ENCODE assay signal across 6 cellular contexts in the genomic region with DNA sequence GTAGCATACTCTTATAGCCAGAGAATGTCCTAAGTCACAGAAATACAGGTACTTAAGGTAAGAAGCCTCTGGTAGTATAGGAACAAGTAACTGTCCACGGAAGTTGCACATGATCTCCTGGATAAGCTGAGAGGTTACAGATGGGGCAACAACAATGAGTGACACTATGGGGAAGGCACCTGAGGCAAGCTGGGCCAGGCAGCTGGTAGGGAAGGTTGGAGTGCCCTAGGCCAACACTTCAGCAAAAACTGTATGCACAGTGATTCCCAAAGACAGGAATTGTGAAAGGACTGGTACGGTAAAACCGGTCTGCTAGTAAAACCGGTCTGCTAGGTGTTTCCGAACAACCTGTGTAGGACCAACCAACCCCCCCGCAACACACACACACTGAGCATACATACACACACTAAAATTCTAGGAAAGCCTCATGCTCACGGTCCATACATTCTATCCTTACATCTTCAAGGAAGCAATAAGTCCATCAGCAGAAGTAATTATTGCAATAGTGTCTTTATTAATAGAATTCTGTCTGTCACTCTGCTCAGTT. TPM values are rescaled to one million over a fixed set of nuclear protein-coding genes. Genes with fewer than 3 reads are reported as not detected.
"Had no signal": no experiment of that assay in that cellular context is flagged by ENCODE, and none has a peak within 500 bp of the region (broad histone marks: within the 10 kb centered on the region; RNA-seq: fewer than 3 reads in every experiment).

No MANE protein-coding gene starts in this region.

RNA-seq across cellular contexts. Expression of a gene that starts 28.6 kb away (rescaled TPM):
- total RNA-seq: HepG2, HT-29, HT1080, IMR-90, K562 had no signal
- polyA plus RNA-seq: HepG2, IgD-negative memory B cell, IMR-90, K562 had no signal
